In the genomic region with DNA sequence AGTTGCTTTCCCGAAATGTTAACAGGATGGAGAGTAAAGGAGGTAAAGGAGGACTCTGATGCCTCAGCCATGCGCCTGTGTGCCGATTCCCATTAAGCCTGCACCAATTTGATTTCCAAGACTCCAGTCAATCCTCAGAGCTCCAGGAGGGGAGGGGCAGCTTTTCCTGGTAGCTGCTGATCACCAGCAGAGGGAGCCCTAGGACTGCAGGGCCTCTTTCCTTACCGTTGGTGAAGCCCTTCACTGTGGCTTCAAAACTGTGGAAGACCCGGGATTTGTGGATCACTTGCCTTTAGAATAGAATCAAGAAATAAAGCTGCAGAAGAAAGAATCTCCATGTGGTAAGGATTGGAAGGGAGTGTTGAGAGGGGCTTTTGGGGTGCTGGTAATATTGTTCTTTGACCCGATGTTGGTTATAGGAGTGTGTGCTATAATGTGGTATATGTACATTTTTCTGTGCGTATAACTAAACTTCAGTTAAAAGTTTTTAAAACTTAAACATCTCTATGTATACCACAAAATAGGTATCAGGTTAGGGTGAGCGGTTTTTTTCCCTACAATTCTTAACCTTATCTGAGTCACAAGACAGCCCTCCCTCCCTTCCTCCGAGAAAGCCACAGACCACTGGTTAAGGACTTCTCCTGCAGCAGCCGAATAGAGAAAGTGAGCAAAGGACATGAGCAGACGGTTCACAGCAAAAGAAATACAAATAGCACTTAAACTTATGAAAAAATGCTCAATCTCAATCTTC, we compare ENCODE assay signal across 1 cellular context.
TF ChIP-seq lines count a peak whose summit lies in the region.

No MANE protein-coding gene starts in this region.

TF ChIP-seq in SK-N-SH treated with all-trans-retinoic acid at 6 μM for 48 hours, 23 proteins besides CTCF, POLR2A, EP300 and RAD21 (continued from another document):
- no peak for TF ChIP-seq TSHZ2 (CRISPR knock-in tag; IDR thresholded peaks at IDR 0.05)
- TF ChIP-seq ESRRG (CRISPR knock-in tag; IDR thresholded peaks at IDR 0.05): no peak
